ENCODE assay signal across 1 cellular context in the genomic region with DNA sequence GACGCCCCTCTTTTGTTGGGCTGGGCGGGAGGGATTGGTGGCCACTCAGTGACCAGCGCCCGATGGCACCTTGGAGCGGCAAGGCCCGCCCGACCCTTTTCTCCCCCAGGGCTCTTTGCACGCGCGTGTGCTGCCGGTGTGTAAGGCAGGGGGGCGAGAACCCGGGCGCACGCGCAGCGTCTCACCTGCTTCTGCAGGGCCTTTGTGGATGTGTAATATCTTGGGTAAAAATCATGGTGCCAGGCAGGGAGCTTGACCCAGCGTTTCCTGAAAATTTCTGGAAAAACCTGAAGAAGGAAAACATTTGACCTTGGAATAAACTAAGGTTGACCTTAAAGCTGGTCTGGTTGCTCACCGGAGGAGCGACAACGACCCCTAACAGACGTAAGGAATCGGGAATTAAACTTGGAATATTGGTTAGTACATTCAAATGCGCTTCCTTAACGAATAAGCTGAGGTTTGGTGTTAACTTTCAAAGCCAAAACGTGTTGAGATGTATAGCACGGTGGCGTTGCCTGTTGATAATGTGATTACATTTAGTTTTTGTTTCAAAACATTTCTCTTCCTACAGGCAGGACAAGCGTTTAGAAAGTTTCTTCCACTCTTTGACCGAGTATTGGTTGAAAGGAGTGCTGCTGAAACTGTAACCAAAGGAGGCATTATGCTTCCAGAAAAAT.
TF ChIP-seq lines count a peak whose summit lies in the region.

No MANE protein-coding gene starts in this region.

TF ChIP-seq in K562, 482 proteins besides CTCF, POLR2A, EP300 and RAD21:
- TF ChIP-seq MYNN (IDR thresholded peaks at IDR 0.05), result peak; percentile 30; the same call in 1 of the 2 replicates
- no peak for TF ChIP-seq MYNN (CRISPR knock-in tag; IDR thresholded peaks at IDR 0.05)
- TF ChIP-seq ZNF644 (tag; IDR thresholded peaks at IDR 0.05; ENCODE audit: low read depth), result 0 out of 2 replicates have a peak, but pooled peaks have one; percentile 7
- TF ChIP-seq, protein P1, sequence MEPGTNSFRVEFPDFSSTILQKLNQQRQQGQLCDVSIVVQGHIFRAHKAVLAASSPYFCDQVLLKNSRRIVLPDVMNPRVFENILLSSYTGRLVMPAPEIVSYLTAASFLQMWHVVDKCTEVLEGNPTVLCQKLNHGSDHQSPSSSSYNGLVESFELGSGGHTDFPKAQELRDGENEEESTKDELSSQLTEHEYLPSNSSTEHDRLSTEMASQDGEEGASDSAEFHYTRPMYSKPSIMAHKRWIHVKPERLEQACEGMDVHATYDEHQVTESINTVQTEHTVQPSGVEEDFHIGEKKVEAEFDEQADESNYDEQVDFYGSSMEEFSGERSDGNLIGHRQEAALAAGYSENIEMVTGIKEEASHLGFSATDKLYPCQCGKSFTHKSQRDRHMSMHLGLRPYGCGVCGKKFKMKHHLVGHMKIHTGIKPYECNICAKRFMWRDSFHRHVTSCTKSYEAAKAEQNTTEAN (CRISPR knock-in tag; IDR thresholded peaks at IDR 0.05), result 0 out of 2 replicates have a peak, but pooled peaks have one; percentile 26
- TF ChIP-seq FOS (IDR thresholded peaks at IDR 0.05; ENCODE audit: extremely low read depth, insufficient read length), result no peak
- peak in 1 of 2 experiments; percentile 35; a peak in 2 of 4 replicates for TF ChIP-seq ARNT (IDR thresholded peaks at IDR 0.05)
- TF ChIP-seq, protein P2, sequence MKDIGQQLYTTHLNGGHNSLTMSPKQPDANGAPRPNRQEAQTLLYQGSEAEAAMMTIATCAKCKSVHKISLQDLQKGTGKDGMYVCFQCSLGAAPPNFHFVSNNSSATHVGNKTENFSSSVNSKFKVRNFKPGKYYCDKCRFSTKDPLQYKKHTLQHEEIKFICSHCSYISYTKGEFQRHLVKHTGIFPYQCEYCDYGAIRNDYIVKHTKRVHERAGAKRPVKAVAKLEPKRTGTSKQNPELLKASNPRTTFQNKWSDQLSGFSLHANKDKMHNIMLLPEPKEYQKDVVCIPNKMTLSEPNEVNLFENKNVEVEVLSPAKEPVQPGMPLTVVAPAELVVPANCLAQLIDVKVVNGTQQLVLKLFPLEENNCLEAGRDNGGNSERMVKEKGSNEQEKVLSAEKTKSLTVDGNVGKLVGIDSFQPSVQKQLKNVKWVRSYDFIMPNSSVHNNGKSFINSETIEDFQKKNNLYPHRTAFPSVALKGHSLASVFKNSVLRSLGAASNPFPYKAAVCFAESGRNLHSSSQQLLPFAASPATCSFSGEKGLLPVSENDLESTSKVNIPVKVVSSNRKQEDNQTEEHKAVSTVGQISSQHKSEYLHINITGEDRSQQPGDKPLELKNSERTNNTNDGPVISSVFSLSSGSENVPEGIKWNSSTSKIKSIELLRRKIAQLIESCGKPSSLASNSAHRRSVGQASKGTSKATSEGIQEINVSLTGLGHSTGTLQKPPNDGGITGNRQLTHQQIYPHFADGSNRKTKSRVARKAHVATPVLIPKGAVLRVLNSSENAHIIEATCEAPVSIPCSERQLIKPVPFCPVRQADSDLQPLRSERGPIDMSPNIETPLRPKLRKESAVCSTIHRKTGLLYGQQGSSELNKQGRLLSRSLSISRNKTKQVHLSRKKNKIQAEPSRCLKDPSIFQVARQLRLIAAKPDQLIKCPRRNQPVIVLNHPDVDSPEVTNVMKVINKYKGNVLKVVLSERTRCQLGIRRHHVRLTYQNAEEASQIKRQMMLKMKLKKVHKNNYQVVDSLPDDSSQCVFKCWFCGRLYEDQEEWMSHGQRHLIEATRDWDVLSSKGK (CRISPR knock-in tag; IDR thresholded peaks at IDR 0.05), result no peak
- TF ChIP-seq ESRRA (IDR thresholded peaks at IDR 0.05; ENCODE audit: borderline replicate concordance, low read depth), result peak; percentile 53; the same call in 1 of the 2 replicates
- TF ChIP-seq, protein P3, sequence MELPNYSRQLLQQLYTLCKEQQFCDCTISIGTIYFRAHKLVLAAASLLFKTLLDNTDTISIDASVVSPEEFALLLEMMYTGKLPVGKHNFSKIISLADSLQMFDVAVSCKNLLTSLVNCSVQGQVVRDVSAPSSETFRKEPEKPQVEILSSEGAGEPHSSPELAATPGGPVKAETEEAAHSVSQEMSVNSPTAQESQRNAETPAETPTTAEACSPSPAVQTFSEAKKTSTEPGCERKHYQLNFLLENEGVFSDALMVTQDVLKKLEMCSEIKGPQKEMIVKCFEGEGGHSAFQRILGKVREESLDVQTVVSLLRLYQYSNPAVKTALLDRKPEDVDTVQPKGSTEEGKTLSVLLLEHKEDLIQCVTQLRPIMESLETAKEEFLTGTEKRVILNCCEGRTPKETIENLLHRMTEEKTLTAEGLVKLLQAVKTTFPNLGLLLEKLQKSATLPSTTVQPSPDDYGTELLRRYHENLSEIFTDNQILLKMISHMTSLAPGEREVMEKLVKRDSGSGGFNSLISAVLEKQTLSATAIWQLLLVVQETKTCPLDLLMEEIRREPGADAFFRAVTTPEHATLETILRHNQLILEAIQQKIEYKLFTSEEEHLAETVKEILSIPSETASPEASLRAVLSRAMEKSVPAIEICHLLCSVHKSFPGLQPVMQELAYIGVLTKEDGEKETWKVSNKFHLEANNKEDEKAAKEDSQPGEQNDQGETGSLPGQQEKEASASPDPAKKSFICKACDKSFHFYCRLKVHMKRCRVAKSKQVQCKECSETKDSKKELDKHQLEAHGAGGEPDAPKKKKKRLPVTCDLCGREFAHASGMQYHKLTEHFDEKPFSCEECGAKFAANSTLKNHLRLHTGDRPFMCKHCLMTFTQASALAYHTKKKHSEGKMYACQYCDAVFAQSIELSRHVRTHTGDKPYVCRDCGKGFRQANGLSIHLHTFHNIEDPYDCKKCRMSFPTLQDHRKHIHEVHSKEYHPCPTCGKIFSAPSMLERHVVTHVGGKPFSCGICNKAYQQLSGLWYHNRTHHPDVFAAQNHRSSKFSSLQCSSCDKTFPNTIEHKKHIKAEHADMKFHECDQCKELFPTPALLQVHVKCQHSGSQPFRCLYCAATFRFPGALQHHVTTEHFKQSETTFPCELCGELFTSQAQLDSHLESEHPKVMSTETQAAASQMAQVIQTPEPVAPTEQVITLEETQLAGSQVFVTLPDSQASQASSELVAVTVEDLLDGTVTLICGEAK (IDR thresholded peaks at IDR 0.05), result 0 out of 2 replicates have a peak, but pooled peaks have one; percentile 23
- TF ChIP-seq, protein P3 (CRISPR knock-in tag; IDR thresholded peaks at IDR 0.05), result 0 out of 2 replicates have a peak, but pooled peaks have one; percentile 26
- TF ChIP-seq, protein P4, sequence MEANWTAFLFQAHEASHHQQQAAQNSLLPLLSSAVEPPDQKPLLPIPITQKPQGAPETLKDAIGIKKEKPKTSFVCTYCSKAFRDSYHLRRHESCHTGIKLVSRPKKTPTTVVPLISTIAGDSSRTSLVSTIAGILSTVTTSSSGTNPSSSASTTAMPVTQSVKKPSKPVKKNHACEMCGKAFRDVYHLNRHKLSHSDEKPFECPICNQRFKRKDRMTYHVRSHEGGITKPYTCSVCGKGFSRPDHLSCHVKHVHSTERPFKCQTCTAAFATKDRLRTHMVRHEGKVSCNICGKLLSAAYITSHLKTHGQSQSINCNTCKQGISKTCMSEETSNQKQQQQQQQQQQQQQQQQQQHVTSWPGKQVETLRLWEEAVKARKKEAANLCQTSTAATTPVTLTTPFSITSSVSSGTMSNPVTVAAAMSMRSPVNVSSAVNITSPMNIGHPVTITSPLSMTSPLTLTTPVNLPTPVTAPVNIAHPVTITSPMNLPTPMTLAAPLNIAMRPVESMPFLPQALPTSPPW (CRISPR knock-in tag; IDR thresholded peaks at IDR 0.05), result no peak
- no peak for TF ChIP-seq TAF9B (IDR thresholded peaks at IDR 0.05; ENCODE audit: partially characterized antibody)
- TF ChIP-seq GATAD2A (IDR thresholded peaks at IDR 0.05), result no peak
